ENCODE assay signal across 24 cellular contexts in genomic region chr2:3204451-3204850, GRCh38.
A peak's percentile ranks its signal among the peaks of the same experiment; 100 is the strongest.
DNase-seq lines count a peak whose midpoint lies in the region; ATAC-seq and TF ChIP-seq lines count a peak whose summit lies in the region.
"Had no signal": no experiment of that assay in that cellular context is flagged by ENCODE, and none has a peak within 500 bp of the region (broad histone marks: within the 10 kb centered on the region; RNA-seq: fewer than 3 reads in every experiment).

No MANE protein-coding gene starts in this region.

- no peak for DNase-seq in activated naive CD8-positive, alpha-beta T cell treated with anti-CD3 and anti-CD28 coated beads, Interleukin-2, amount 50 U/mL, for 24 hours
- no peak for DNase-seq in CD4-positive, alpha-beta T cell
- DNase-seq in nephron progenitor cell = no peak
- DNase-seq in stimulated activated CD4-positive, alpha-beta T cell treated with anti-CD3 and anti-CD28 coated beads, Interleukin-1b, Interleukin-23, amount 100 ng/mL, for 48 hours = no peak
- no peak for DNase-seq in heart left ventricle
- DNase-seq: AML-193; Calu3; DMS153; DND-41; Karpas-422; NCI-H1092; NCI-H1436 treated with DMSO at 0.1 percent for 48 hours; NCI-H187 treated with DMSO at 0.1 percent for 48 hours; NCI-H2171 treated with DMSO at 0.1 percent for 48 hours; NCI-H524 treated with DMSO at 0.1 percent for 48 hours; NCI-H82; NK-92 treated with Interleukin-12 subunit alpha and Interleukin-12 subunit beta, amount 100 ng/mL, for 24 hours; PC-3 had no signal

- peaks cover 6% of the 10 kb centered on the region for H3K4me1 Mint-ChIP-seq in activated naive CD8-positive, alpha-beta T cell (ENCODE audit: low read depth)
- H3K4me1 Mint-ChIP-seq in activated naive CD8-positive, alpha-beta T cell treated with anti-CD3 and anti-CD28 coated beads, Interleukin-2, amount 50 U/mL, for 24 hours = peaks cover 12% of the 10 kb centered on the region
- H3K4me1 Mint-ChIP-seq in CD4-positive, alpha-beta T cell (ENCODE audit: low read depth) = peaks cover 11% of the 10 kb centered on the region
- H3K4me1 Mint-ChIP-seq in brain = peaks cover 33% of the 10 kb centered on the region
- H3K4me1 Mint-ChIP-seq in nephron progenitor cell = peaks cover 25% of the 10 kb centered on the region

- no peaks in the 10 kb centered on the region for H3K9me3 Mint-ChIP-seq in activated naive CD8-positive, alpha-beta T cell (ENCODE audit: low read depth)
- no peaks in the 10 kb centered on the region for H3K9me3 Mint-ChIP-seq in activated naive CD8-positive, alpha-beta T cell treated with anti-CD3 and anti-CD28 coated beads, Interleukin-2, amount 50 U/mL, for 24 hours
- H3K9me3 Mint-ChIP-seq in CD4-positive, alpha-beta T cell = no peaks in the 10 kb centered on the region
- H3K9me3 Mint-ChIP-seq in brain (peaks cover 0 to 2% (median 0%) of the 10 kb centered on the region in 5 experiments), nephron progenitor cell (peaks cover 9% of the 10 kb centered on the region)

- H3K4me3 Mint-ChIP-seq in activated naive CD8-positive, alpha-beta T cell = no peak overlapping the region
- H3K4me3 Mint-ChIP-seq in activated naive CD8-positive, alpha-beta T cell treated with anti-CD3 and anti-CD28 coated beads, Interleukin-2, amount 50 U/mL, for 24 hours = no peak overlapping the region
- no peak overlapping the region for H3K4me3 Mint-ChIP-seq in CD4-positive, alpha-beta T cell
- H3K4me3 Mint-ChIP-seq in brain (no peak overlapping the region), nephron progenitor cell (no peak overlapping the region)

- 91 to 94% (median 92%) methylated on average over 7 of the region's 7 CpGs for WGBS in heart left ventricle, 4 donors

- no peaks in the 10 kb centered on the region for H3K9me3 ChIP-seq in CD4-positive, alpha-beta T cell (ENCODE audit: control insufficient read depth, low read length)
- no peaks in the 10 kb centered on the region for H3K9me3 ChIP-seq in heart left ventricle
- H3K9me3 ChIP-seq: SJSA1 had no signal

- H3K27ac ChIP-seq in CD4-positive, alpha-beta T cell (ENCODE audit: low read depth, low read length) = no peak overlapping the region
- no peak overlapping the region for H3K27ac ChIP-seq in heart left ventricle
- H3K27ac ChIP-seq: C4-2B, SJSA1 had no signal

- H3K4me1 ChIP-seq in heart left ventricle = no peaks in the 10 kb centered on the region
- H3K4me1 ChIP-seq: SJSA1 had no signal

- no peak for TF ChIP-seq CTCF in CD4-positive, alpha-beta T cell (IDR thresholded peaks at IDR 0.05)
- TF ChIP-seq CTCF in brain (conservative IDR thresholded peaks at IDR 0.05) = no peak
- no peak for TF ChIP-seq CTCF in nephron progenitor cell (IDR thresholded peaks at IDR 0.05)
- TF ChIP-seq CTCF in heart left ventricle (IDR thresholded peaks at IDR 0.05) = no peak

- H3K36me3 ChIP-seq in heart left ventricle = peaks cover 0 to 11% (median 0%) of the 10 kb centered on the region in 9 donors
- H3K36me3 ChIP-seq: SJSA1 had no signal

- POLR2A ChIA-PET in CD4-positive, alpha-beta T cell (lab: Charles Lee) = no interaction called here

- H3K27me3 ChIP-seq in CD4-positive, alpha-beta T cell (ENCODE audit: control insufficient read depth, insufficient read depth, low read length) = no peaks in the 10 kb centered on the region
- H3K27me3 ChIP-seq in heart left ventricle = no peaks in the 10 kb centered on the region
- H3K27me3 ChIP-seq: SJSA1 had no signal

- intact Hi-C loops in CD4-positive, alpha-beta T cell (cut with DNase I, micrococcal nuclease) = no loop called here
- intact Hi-C loops in heart left ventricle (cut with DNase I) = no loop called here

- ATAC-seq in activated naive CD8-positive, alpha-beta T cell treated with anti-CD3 and anti-CD28 coated beads, Interleukin-2, amount 50 U/mL, for 24 hours = no peak
- no peak for ATAC-seq in CD4-positive, alpha-beta T cell (ENCODE audit: poor library complexity)
- ATAC-seq in GM19328 (IDR thresholded peaks at IDR 0.05; ENCODE audit: unreplicated experiment) (no peak), heart left ventricle (no peak)
- ATAC-seq: HepG2, PC-3 had no signal

- H3K27ac Mint-ChIP-seq in activated naive CD8-positive, alpha-beta T cell = peak overlapping the region; percentile 28
- no peak overlapping the region for H3K27ac Mint-ChIP-seq in activated naive CD8-positive, alpha-beta T cell treated with anti-CD3 and anti-CD28 coated beads, Interleukin-2, amount 50 U/mL, for 24 hours
- peak overlapping the region; percentile 78 for H3K27ac Mint-ChIP-seq in CD4-positive, alpha-beta T cell
- H3K27ac Mint-ChIP-seq in brain = peak overlapping the region in 3 of 5 experiments; percentile 56 to 95 (median 77)
- peak overlapping the region; percentile 42 for H3K27ac Mint-ChIP-seq in nephron progenitor cell

- CTCF ChIA-PET in CD4-positive, alpha-beta T cell (lab: Charles Lee) = no interaction called here

- TF ChIP-seq POLR2A in heart left ventricle (IDR thresholded peaks at IDR 0.05) = no peak

- peaks cover 8% of the 10 kb centered on the region for H3K36me3 Mint-ChIP-seq in activated naive CD8-positive, alpha-beta T cell
- peaks cover 11% of the 10 kb centered on the region for H3K36me3 Mint-ChIP-seq in activated naive CD8-positive, alpha-beta T cell treated with anti-CD3 and anti-CD28 coated beads, Interleukin-2, amount 50 U/mL, for 24 hours (ENCODE audit: low read depth)
- H3K36me3 Mint-ChIP-seq in CD4-positive, alpha-beta T cell (ENCODE audit: low read depth) = peaks cover 25% of the 10 kb centered on the region
- H3K36me3 Mint-ChIP-seq in brain = peaks cover 36% of the 10 kb centered on the region
- H3K36me3 Mint-ChIP-seq in nephron progenitor cell (ENCODE audit: low read depth) = peaks cover 31% of the 10 kb centered on the region

- H3K4me3 ChIP-seq in heart left ventricle = no peak overlapping the region
- H3K4me3 ChIP-seq: SJSA1 had no signal

- H3K27me3 Mint-ChIP-seq in activated naive CD8-positive, alpha-beta T cell = no peaks in the 10 kb centered on the region
- H3K27me3 Mint-ChIP-seq in activated naive CD8-positive, alpha-beta T cell treated with anti-CD3 and anti-CD28 coated beads, Interleukin-2, amount 50 U/mL, for 24 hours = no peaks in the 10 kb centered on the region
- H3K27me3 Mint-ChIP-seq in CD4-positive, alpha-beta T cell = no peaks in the 10 kb centered on the region
- H3K27me3 Mint-ChIP-seq in brain = no peaks in the 10 kb centered on the region
- peaks cover 5% of the 10 kb centered on the region for H3K27me3 Mint-ChIP-seq in nephron progenitor cell (ENCODE audit: low read depth, poor library complexity)
